In the genomic region with DNA sequence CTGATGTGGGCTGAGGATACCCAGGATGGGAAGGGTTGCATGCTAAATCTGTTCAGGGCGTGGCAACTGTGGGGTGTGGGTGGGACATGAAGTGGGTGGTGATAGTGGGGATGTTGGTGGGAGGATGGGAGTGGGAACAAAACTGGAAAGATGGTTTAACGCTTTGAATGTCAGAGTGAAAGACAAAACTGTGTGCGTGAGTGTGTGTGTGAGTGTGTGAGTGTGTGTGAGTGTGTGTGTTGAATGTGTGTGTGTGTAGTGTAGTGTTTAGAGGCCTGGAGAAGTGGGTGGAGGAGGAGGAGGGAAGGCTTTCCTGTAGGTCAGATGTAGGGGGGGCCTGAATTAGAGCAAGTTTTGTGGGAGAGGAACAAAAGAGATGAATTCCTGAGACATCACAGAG, we compare ENCODE assay signal across 24 cellular contexts. TPM values are rescaled to one million over a fixed set of nuclear protein-coding genes. Genes with fewer than 3 reads are reported as not detected.
A peak's percentile ranks its signal among the peaks of the same experiment; 100 is the strongest.
DNase-seq lines count a peak whose midpoint lies in the region; ATAC-seq and TF ChIP-seq lines count a peak whose summit lies in the region.
"Had no signal": no experiment of that assay in that cellular context is flagged by ENCODE, and none has a peak within 500 bp of the region (broad histone marks: within the 10 kb centered on the region; RNA-seq: fewer than 3 reads in every experiment).

No MANE protein-coding gene starts in this region.

- no peaks in the 10 kb centered on the region for H3K36me3 Mint-ChIP-seq in GM23338 (ENCODE audit: low read depth)
- H3K36me3 Mint-ChIP-seq in neural crest cell (ENCODE audit: low read depth) = no peaks in the 10 kb centered on the region
- H3K36me3 Mint-ChIP-seq in stimulated activated memory B cell treated with anti-CD40 and anti-IgM and Interleukin-4, amounts not matched to agents 10 μg/mL and 1 μg/mL and 100 μg/mL, for 72 hours = no peaks in the 10 kb centered on the region
- H3K36me3 Mint-ChIP-seq: CD14-positive monocyte; CD8-positive, alpha-beta memory T cell had no signal

- H3K27me3 Mint-ChIP-seq in GM23338 (ENCODE audit: insufficient read depth, low read depth, poor library complexity) (peaks cover 3% of the 10 kb centered on the region), neural crest cell (ENCODE audit: low read depth) (no peaks in the 10 kb centered on the region)
- H3K27me3 Mint-ChIP-seq in stimulated activated memory B cell treated with anti-CD40 and anti-IgM and Interleukin-4, amounts not matched to agents 10 μg/mL and 1 μg/mL and 100 μg/mL, for 72 hours = peaks cover 19% of the 10 kb centered on the region

- no peak overlapping the region for H3K27ac ChIP-seq in GM23338 (ENCODE audit: low read depth)
- H3K27ac ChIP-seq in HEK293 (ENCODE audit: extremely low read depth, low read depth, low read length) = no peak overlapping the region
- H3K27ac ChIP-seq: A549; BLaER1 treated with 17β-estradiol and CSF1 and Interleukin-3, amounts not matched to agents 10 nM and 100 nM had no signal

- H2AFZ ChIP-seq in GM23338 = 0 out of 2 replicates have a peak overlapping the region, but pooled peaks have one; percentile 47

- no peak overlapping the region for H3K4me3 ChIP-seq in GM23338
- no peak overlapping the region for H3K4me3 ChIP-seq in HEK293 (ENCODE audit: low read depth, low read length)
- H3K4me3 ChIP-seq: A549; BLaER1 treated with 17β-estradiol and CSF1 and Interleukin-3, amounts not matched to agents 10 nM and 100 nM; GM12878 had no signal

- no peaks in the 10 kb centered on the region for H4K20me1 ChIP-seq in GM23338 (replicated peaks; ENCODE audit: insufficient read depth)
- H4K20me1 ChIP-seq: BLaER1 treated with 17β-estradiol and CSF1 and Interleukin-3, amounts not matched to agents 10 nM and 100 nM had no signal

- H3K9me3 ChIP-seq in HEK293 (ENCODE audit: control insufficient read depth, insufficient read depth, low read depth, low read length) = no peaks in the 10 kb centered on the region
- H3K9me3 ChIP-seq: BE2C had no signal

- H3K4me2 ChIP-seq in GM23338 = no peak overlapping the region
- H3K4me2 ChIP-seq: A549; BLaER1 treated with 17β-estradiol and CSF1 and Interleukin-3, amounts not matched to agents 10 nM and 100 nM had no signal

- H3K27me3 ChIP-seq in GM23338 (ENCODE audit: insufficient read depth) = no peaks in the 10 kb centered on the region
- H3K27me3 ChIP-seq: BE2C; BLaER1 treated with 17β-estradiol and CSF1 and Interleukin-3, amounts not matched to agents 10 nM and 100 nM had no signal

- H3F3A ChIP-seq in GM23338 (replicated peaks; ENCODE audit: low read depth) = no peaks in the 10 kb centered on the region

- H3K9me2 ChIP-seq in GM23338 (ENCODE audit: insufficient read depth) = 0 out of 2 replicates have a peak, but pooled peaks cover 11% of the 10 kb centered on the region

- intact Hi-C loops in posterior cingulate gyrus (cut with DNase I) = no loop called here

- no peaks in the 10 kb centered on the region for H3K79me2 ChIP-seq in GM23338 (replicated peaks; ENCODE audit: insufficient read depth)

- TF ChIP-seq CTCF in GM23338 (conservative IDR thresholded peaks at IDR 0.05; ENCODE audit: low read depth in 2 of 2) (no peak), HEK293 (tag by site-specific recombination; IDR thresholded peaks at IDR 0.05) (no peak), neural crest cell (conservative IDR thresholded peaks at IDR 0.05) (no peak)

- H3K4me3 Mint-ChIP-seq in GM23338 (no peak overlapping the region), neural crest cell (no peak overlapping the region)
- no peak overlapping the region for H3K4me3 Mint-ChIP-seq in stimulated activated memory B cell treated with anti-CD40 and anti-IgM and Interleukin-4, amounts not matched to agents 10 μg/mL and 1 μg/mL and 100 μg/mL, for 72 hours
- H3K4me3 Mint-ChIP-seq: CD4-positive, alpha-beta T cell; CD8-positive, alpha-beta memory T cell; HFFc6 had no signal

- H3K4me1 Mint-ChIP-seq in GM23338 = no peaks in the 10 kb centered on the region
- peaks cover 9% of the 10 kb centered on the region for H3K4me1 Mint-ChIP-seq in neural crest cell
- no peaks in the 10 kb centered on the region for H3K4me1 Mint-ChIP-seq in stimulated activated memory B cell treated with anti-CD40 and anti-IgM and Interleukin-4, amounts not matched to agents 10 μg/mL and 1 μg/mL and 100 μg/mL, for 72 hours
- H3K4me1 Mint-ChIP-seq: CD14-positive monocyte; CD8-positive, alpha-beta memory T cell had no signal

- CTCF ChIA-PET in HEK293 (lab: Yijun Ruan, JAX) = no interaction called here

- ATAC-seq in GM23338 (no peak), HG03135 (IDR thresholded peaks at IDR 0.05; ENCODE audit: unreplicated experiment) (no peak)
- ATAC-seq in stimulated activated memory B cell treated with anti-CD40 and anti-IgM and Interleukin-4, amounts not matched to agents 10 μg/mL and 1 μg/mL and 100 μg/mL, for 72 hours = peak; percentile 16
- ATAC-seq: A549, GM12878, HCT116 had no signal

- H3K27ac Mint-ChIP-seq in GM23338 (no peak overlapping the region), neural crest cell (ENCODE audit: unreplicated experiment) (peak overlapping the region; percentile 14)
- no peak overlapping the region for H3K27ac Mint-ChIP-seq in stimulated activated memory B cell treated with anti-CD40 and anti-IgM and Interleukin-4, amounts not matched to agents 10 μg/mL and 1 μg/mL and 100 μg/mL, for 72 hours
- H3K27ac Mint-ChIP-seq: CD14-positive monocyte; CD4-positive, alpha-beta T cell; CD8-positive, alpha-beta memory T cell; HFFc6 had no signal

- no peaks in the 10 kb centered on the region for H3K4me1 ChIP-seq in GM23338 (ENCODE audit: insufficient read depth)
- no peaks in the 10 kb centered on the region for H3K4me1 ChIP-seq in HEK293 (ENCODE audit: control insufficient read depth, insufficient read depth, low read length)
- H3K4me1 ChIP-seq: A549; BE2C; BLaER1 treated with 17β-estradiol and CSF1 and Interleukin-3, amounts not matched to agents 10 nM and 100 nM had no signal

- POLR2A ChIA-PET in HEK293 (lab: Yijun Ruan, JAX) = no interaction called here

- H3K9me3 Mint-ChIP-seq in GM23338 (peaks cover 18% of the 10 kb centered on the region), neural crest cell (peaks cover 2% of the 10 kb centered on the region)
- peaks cover 3% of the 10 kb centered on the region for H3K9me3 Mint-ChIP-seq in stimulated activated memory B cell treated with anti-CD40 and anti-IgM and Interleukin-4, amounts not matched to agents 10 μg/mL and 1 μg/mL and 100 μg/mL, for 72 hours

- H3K36me3 ChIP-seq in GM23338 (ENCODE audit: insufficient read depth) (no peaks in the 10 kb centered on the region), HEK293 (ENCODE audit: control insufficient read depth in 2 of 2, insufficient read depth in 1 of 2, low read length in 2 of 2) (no peaks in the 10 kb centered on the region)
- H3K36me3 ChIP-seq: BE2C; BLaER1 treated with 17β-estradiol and CSF1 and Interleukin-3, amounts not matched to agents 10 nM and 100 nM had no signal

- DNase-seq in GM23338 (ENCODE audit: low spot score) (no peak), neural crest cell (ENCODE audit: low read depth, low spot score) (no peak), amygdala (lab: John Stamatoyannopoulos, UW) (no peak), posterior cingulate gyrus (no peak)
- DNase-seq: 8988T; ACHN; AML-193; BE2C; CD4-positive, alpha-beta T cell; CD8-positive, alpha-beta memory T cell; DMS 273 treated with DMSO at 0.1 percent for 48 hours; DMS79; EL; GDM1; H7; HFFc6 had no signal

TF ChIP-seq in GM23338, 12 proteins besides CTCF, POLR2A, EP300 and RAD21 (continues in another document):
- no peak for TF ChIP-seq JUNB (IDR thresholded peaks at IDR 0.05; ENCODE audit: unreplicated experiment)
- no peak for TF ChIP-seq ZNF331 (CRISPR knock-in tag; IDR thresholded peaks at IDR 0.05; ENCODE audit: low read depth)
- no peak for TF ChIP-seq ZNF114 (CRISPR knock-in tag; IDR thresholded peaks at IDR 0.05)

TF ChIP-seq in HEK293, 187 proteins besides CTCF, POLR2A, EP300 and RAD21:
- no peak for TF ChIP-seq GLI2 (tag by site-specific recombination; IDR thresholded peaks at IDR 0.05; ENCODE audit: borderline replicate concordance, low read depth)
- no peak for TF ChIP-seq ZNF626 (tag by site-specific recombination; IDR thresholded peaks at IDR 0.05)
- peak; percentile 90 for TF ChIP-seq ZFHX2 (tag by site-specific recombination; conservative IDR thresholded peaks at IDR 0.05)
- peak; percentile 97 for TF ChIP-seq EGR2 (tag by site-specific recombination; IDR thresholded peaks at IDR 0.05; ENCODE audit: low read depth)
- TF ChIP-seq, protein P1, sequence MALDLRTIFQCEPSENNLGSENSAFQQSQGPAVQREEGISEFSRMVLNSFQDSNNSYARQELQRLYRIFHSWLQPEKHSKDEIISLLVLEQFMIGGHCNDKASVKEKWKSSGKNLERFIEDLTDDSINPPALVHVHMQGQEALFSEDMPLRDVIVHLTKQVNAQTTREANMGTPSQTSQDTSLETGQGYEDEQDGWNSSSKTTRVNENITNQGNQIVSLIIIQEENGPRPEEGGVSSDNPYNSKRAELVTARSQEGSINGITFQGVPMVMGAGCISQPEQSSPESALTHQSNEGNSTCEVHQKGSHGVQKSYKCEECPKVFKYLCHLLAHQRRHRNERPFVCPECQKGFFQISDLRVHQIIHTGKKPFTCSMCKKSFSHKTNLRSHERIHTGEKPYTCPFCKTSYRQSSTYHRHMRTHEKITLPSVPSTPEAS (tag by site-specific recombination; IDR thresholded peaks at IDR 0.05) = peak; percentile 76
- no peak for TF ChIP-seq ZNF248 (tag by site-specific recombination; IDR thresholded peaks at IDR 0.05)
- no peak for TF ChIP-seq MYNN (tag by site-specific recombination; IDR thresholded peaks at IDR 0.05; ENCODE audit: borderline replicate concordance)
- TF ChIP-seq ZSCAN30 (tag by site-specific recombination; IDR thresholded peaks at IDR 0.05) = no peak

RNA-seq across cellular contexts. Expression of a gene that starts 44.2 kb away (rescaled TPM):
- 4.2 and 9.4 TPM in 2 replicates for total RNA-seq in GM23338 (2014; rRNA removed; shearing (Covaris generic))
- 3.9 and 4.3 TPM in 2 replicates for polyA plus RNA-seq in GM23338 (2016; fragmentation: Nextera tagmentation; extraction: Ambion mirVana)
- 36.5 and 41.6 TPM in 2 replicates for total RNA-seq in neural crest cell
- total RNA-seq: CD4-positive, alpha-beta T cell; CD8-positive, alpha-beta memory T cell had no signal
- polyA plus RNA-seq: CD14-positive monocyte; CD8-positive, alpha-beta memory T cell; GM12878 had no signal
